1 cellular context compared by ENCODE assay signal in genomic region chr16:89217388-89218191, GRCh38.
TF ChIP-seq lines count a peak whose summit lies in the region.

Gene ZNF778, plus strand, starts transcription at chr16:89217703. Its CDS starts 3,425 bp downstream, at chr16:89221128.

TF ChIP-seq in HepG2, 621 proteins besides CTCF, POLR2A, EP300 and RAD21 (continued from another document and continues in another):
- TF ChIP-seq, protein P1, sequence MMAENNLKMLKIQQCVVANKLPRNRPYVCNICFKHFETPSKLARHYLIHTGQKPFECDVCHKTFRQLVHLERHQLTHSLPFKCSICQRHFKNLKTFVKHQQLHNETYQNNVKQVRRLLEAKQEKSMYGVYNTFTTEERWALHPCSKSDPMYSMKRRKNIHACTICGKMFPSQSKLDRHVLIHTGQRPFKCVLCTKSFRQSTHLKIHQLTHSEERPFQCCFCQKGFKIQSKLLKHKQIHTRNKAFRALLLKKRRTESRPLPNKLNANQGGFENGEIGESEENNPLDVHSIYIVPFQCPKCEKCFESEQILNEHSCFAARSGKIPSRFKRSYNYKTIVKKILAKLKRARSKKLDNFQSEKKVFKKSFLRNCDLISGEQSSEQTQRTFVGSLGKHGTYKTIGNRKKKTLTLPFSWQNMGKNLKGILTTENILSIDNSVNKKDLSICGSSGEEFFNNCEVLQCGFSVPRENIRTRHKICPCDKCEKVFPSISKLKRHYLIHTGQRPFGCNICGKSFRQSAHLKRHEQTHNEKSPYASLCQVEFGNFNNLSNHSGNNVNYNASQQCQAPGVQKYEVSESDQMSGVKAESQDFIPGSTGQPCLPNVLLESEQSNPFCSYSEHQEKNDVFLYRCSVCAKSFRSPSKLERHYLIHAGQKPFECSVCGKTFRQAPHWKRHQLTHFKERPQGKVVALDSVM (CRISPR knock-in tag; IDR thresholded peaks at IDR 0.05): no peak
- peak; percentile 52; the same call in 1 of the 2 replicates for TF ChIP-seq ZNF230 (CRISPR knock-in tag; IDR thresholded peaks at IDR 0.05)
- TF ChIP-seq TRIM22 (IDR thresholded peaks at IDR 0.05): no peak
- peak; percentile 90 for TF ChIP-seq ZNF772 (CRISPR knock-in tag; IDR thresholded peaks at IDR 0.05)
- no peak; the same call in 1 of the 2 replicates for TF ChIP-seq ZNF431 (CRISPR knock-in tag; IDR thresholded peaks at IDR 0.05; ENCODE audit: borderline replicate concordance, low read depth)
- peak; percentile 92 for TF ChIP-seq PREB (CRISPR knock-in tag; IDR thresholded peaks at IDR 0.05)
- TF ChIP-seq ZNF225 (CRISPR knock-in tag; IDR thresholded peaks at IDR 0.05): peak; percentile 90
- TF ChIP-seq MZF1 (CRISPR knock-in tag; IDR thresholded peaks at IDR 0.05; ENCODE audit: borderline replicate concordance): peak; percentile 26; the same call in 1 of the 2 replicates
- peak; percentile 73; the same call in 1 of the 2 replicates for TF ChIP-seq LRRFIP1 (CRISPR knock-in tag; conservative IDR thresholded peaks at IDR 0.05)
- peak; percentile 96; the same call in 1 of the 2 replicates for TF ChIP-seq KDM5B (CRISPR knock-in tag; IDR thresholded peaks at IDR 0.05; ENCODE audit: borderline replicate concordance)
- no peak for TF ChIP-seq CCAR2 (optimal IDR thresholded peaks at IDR 0.05; ENCODE audit: low read depth, low read length)
- peak; percentile 99 for TF ChIP-seq KDM2A (CRISPR knock-in tag; IDR thresholded peaks at IDR 0.05; ENCODE audit: borderline replicate concordance, low read depth)
- TF ChIP-seq NFRKB (IDR thresholded peaks at IDR 0.05): no peak
- TF ChIP-seq ZBTB7A (CRISPR knock-in tag; IDR thresholded peaks at IDR 0.05): peak; percentile 63
- peak; percentile 53; the same call in 1 of the 2 replicates for TF ChIP-seq TOPORS (CRISPR knock-in tag; IDR thresholded peaks at IDR 0.05)
- TF ChIP-seq ZNF768 (CRISPR knock-in tag; IDR thresholded peaks at IDR 0.05): peak; percentile 74; the same call in 1 of the 2 replicates
- peak; percentile 86 for TF ChIP-seq ZSCAN21 (CRISPR knock-in tag; IDR thresholded peaks at IDR 0.05; ENCODE audit: borderline replicate concordance)
- peak; percentile 80 for TF ChIP-seq ZMAT3 (CRISPR knock-in tag; conservative IDR thresholded peaks at IDR 0.05)
- peak; percentile 92 for TF ChIP-seq ZNF350 (CRISPR knock-in tag; IDR thresholded peaks at IDR 0.05; ENCODE audit: borderline replicate concordance, low read depth)
- TF ChIP-seq ZNF451 (CRISPR knock-in tag; IDR thresholded peaks at IDR 0.05): peak; percentile 66
- TF ChIP-seq ARID2 (CRISPR knock-in tag; IDR thresholded peaks at IDR 0.05; ENCODE audit: borderline replicate concordance): 0 out of 2 replicates have a peak, but pooled peaks have one; percentile 77
- TF ChIP-seq EEA1 (CRISPR knock-in tag; IDR thresholded peaks at IDR 0.05; ENCODE audit: borderline replicate concordance): peak; percentile 97
- no peak for TF ChIP-seq ZNF207 (IDR thresholded peaks at IDR 0.05; ENCODE audit: borderline replicate concordance)
- peak; percentile 62 for TF ChIP-seq ZNF441 (CRISPR knock-in tag; IDR thresholded peaks at IDR 0.05; ENCODE audit: borderline replicate concordance)
- TF ChIP-seq, protein P2, sequence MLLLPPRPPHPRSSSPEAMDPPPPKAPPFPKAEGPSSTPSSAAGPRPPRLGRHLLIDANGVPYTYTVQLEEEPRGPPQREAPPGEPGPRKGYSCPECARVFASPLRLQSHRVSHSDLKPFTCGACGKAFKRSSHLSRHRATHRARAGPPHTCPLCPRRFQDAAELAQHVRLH (CRISPR knock-in tag; IDR thresholded peaks at IDR 0.05; ENCODE audit: borderline replicate concordance, low read depth): peak; percentile 95; the same call in 1 of the 2 replicates
- TF ChIP-seq ZSCAN25 (CRISPR knock-in tag; IDR thresholded peaks at IDR 0.05): peak; percentile 65; the same call in 1 of the 2 replicates
- peak; percentile 95 for TF ChIP-seq ZNF747 (CRISPR knock-in tag; IDR thresholded peaks at IDR 0.05; ENCODE audit: borderline replicate concordance)
- 0 out of 2 replicates have a peak, but pooled peaks have one; percentile 42 for TF ChIP-seq ZNF510 (CRISPR knock-in tag; IDR thresholded peaks at IDR 0.05; ENCODE audit: low read depth)
- TF ChIP-seq RFX1 (IDR thresholded peaks at IDR 0.05): no peak
- peak; percentile 25; the same call in 1 of the 2 replicates for TF ChIP-seq SIX4 (CRISPR knock-in tag; IDR thresholded peaks at IDR 0.05)
- TF ChIP-seq ZNF570 (CRISPR knock-in tag; IDR thresholded peaks at IDR 0.05; ENCODE audit: borderline replicate concordance): no peak; the same call in 1 of the 2 replicates
- no peak for TF ChIP-seq MBNL3 (CRISPR knock-in tag; conservative IDR thresholded peaks at IDR 0.05)
- TF ChIP-seq, protein P3, sequence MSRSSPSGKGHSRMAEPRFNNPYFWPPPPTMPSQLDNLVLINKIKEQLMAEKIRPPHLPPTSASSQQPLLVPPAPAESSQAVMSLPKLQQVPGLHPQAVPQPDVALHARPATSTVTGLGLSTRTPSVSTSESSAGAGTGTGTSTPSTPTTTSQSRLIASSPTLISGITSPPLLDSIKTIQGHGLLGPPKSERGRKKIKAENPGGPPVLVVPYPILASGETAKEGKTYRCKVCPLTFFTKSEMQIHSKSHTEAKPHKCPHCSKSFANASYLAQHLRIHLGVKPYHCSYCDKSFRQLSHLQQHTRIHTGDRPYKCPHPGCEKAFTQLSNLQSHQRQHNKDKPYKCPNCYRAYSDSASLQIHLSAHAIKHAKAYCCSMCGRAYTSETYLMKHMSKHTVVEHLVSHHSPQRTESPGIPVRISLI (CRISPR knock-in tag; IDR thresholded peaks at IDR 0.05; ENCODE audit: borderline replicate concordance): no peak
- peak; percentile 80 for TF ChIP-seq E2F1 (CRISPR knock-in tag; IDR thresholded peaks at IDR 0.05)
- peak; percentile 42; the same call in 1 of the 2 replicates for TF ChIP-seq NFE2L1 (CRISPR knock-in tag; IDR thresholded peaks at IDR 0.05; ENCODE audit: borderline replicate concordance)
- TF ChIP-seq, protein P4, sequence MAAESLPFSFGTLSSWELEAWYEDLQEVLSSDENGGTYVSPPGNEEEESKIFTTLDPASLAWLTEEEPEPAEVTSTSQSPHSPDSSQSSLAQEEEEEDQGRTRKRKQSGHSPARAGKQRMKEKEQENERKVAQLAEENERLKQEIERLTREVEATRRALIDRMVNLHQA (CRISPR knock-in tag; IDR thresholded peaks at IDR 0.05): no peak; the same call in 1 of the 2 replicates
- peak; percentile 92 for TF ChIP-seq ZFP90 (CRISPR knock-in tag; IDR thresholded peaks at IDR 0.05; ENCODE audit: borderline replicate concordance)
- no peak for TF ChIP-seq SMAD3 (CRISPR knock-in tag; IDR thresholded peaks at IDR 0.05)
- peak; percentile 62; the same call in 1 of the 2 replicates for TF ChIP-seq CENPBD1 (CRISPR knock-in tag; IDR thresholded peaks at IDR 0.05; ENCODE audit: borderline replicate concordance, low read depth)
- peak; percentile 73; the same call in 1 of the 2 replicates for TF ChIP-seq ZNF558 (CRISPR knock-in tag; IDR thresholded peaks at IDR 0.05; ENCODE audit: borderline replicate concordance)
- TF ChIP-seq FIP1L1 (IDR thresholded peaks at IDR 0.05; ENCODE audit: borderline replicate concordance, insufficient read depth, low read depth, low read length): 0 out of 2 replicates have a peak, but pooled peaks have one; percentile 47
- TF ChIP-seq, protein P5, sequence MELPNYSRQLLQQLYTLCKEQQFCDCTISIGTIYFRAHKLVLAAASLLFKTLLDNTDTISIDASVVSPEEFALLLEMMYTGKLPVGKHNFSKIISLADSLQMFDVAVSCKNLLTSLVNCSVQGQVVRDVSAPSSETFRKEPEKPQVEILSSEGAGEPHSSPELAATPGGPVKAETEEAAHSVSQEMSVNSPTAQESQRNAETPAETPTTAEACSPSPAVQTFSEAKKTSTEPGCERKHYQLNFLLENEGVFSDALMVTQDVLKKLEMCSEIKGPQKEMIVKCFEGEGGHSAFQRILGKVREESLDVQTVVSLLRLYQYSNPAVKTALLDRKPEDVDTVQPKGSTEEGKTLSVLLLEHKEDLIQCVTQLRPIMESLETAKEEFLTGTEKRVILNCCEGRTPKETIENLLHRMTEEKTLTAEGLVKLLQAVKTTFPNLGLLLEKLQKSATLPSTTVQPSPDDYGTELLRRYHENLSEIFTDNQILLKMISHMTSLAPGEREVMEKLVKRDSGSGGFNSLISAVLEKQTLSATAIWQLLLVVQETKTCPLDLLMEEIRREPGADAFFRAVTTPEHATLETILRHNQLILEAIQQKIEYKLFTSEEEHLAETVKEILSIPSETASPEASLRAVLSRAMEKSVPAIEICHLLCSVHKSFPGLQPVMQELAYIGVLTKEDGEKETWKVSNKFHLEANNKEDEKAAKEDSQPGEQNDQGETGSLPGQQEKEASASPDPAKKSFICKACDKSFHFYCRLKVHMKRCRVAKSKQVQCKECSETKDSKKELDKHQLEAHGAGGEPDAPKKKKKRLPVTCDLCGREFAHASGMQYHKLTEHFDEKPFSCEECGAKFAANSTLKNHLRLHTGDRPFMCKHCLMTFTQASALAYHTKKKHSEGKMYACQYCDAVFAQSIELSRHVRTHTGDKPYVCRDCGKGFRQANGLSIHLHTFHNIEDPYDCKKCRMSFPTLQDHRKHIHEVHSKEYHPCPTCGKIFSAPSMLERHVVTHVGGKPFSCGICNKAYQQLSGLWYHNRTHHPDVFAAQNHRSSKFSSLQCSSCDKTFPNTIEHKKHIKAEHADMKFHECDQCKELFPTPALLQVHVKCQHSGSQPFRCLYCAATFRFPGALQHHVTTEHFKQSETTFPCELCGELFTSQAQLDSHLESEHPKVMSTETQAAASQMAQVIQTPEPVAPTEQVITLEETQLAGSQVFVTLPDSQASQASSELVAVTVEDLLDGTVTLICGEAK (IDR thresholded peaks at IDR 0.05): peak; percentile 73
- TF ChIP-seq, protein P5 (CRISPR knock-in tag; IDR thresholded peaks at IDR 0.05): peak; percentile 83
